Comparison of ENCODE assay signal across 27 cellular contexts in the genomic region with DNA sequence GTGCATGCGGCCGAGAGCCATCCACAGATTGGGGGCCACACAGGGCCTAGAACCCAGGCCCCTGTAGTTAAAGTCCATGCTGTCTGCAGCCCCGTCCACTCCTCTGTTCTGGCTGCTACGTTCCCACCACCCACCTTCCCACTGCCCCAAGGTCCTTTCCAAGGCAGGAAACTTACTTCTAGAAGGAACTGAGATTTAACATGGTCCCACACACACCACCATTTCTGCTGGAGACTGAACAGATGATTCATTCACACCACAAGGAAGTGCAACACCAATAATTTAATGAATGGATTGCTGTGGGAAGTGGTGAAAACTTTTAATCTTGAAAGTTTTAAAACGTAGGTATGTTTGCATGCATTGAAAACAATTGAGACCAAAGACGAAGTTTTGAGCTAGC.
"Had no signal": no experiment of that assay in that cellular context is flagged by ENCODE, and none has a peak within 500 bp of the region (broad histone marks: within the 10 kb centered on the region; RNA-seq: fewer than 3 reads in every experiment).

No MANE protein-coding gene starts in this region.

- H3K27ac ChIP-seq: body of pancreas, esophagus squamous epithelium, gastroesophageal sphincter, heart right ventricle, thyroid gland, upper lobe of right lung had no signal

- H3K4me3 Mint-ChIP-seq: activated naive CD4-positive, alpha-beta T cell treated with anti-CD3 and anti-CD28 coated beads for 36 hours; activated naive CD8-positive, alpha-beta T cell treated with anti-CD3 and anti-CD28 coated beads, Interleukin-2, amount 50 U/mL, for 24 hours; activated T-cell treated with anti-CD3 and anti-CD28 coated beads, Interleukin-2, amount 50 U/mL, for 4 hours; endodermal cell; neural crest cell; stimulated activated naive CD8-positive, alpha-beta T cell treated with anti-CD3 and anti-CD28 coated beads, Interleukin-15, Interleukin-2, amounts not matched to agents 100 ng/mL and 50 ng/mL, for 24 hours had no signal

- H3K27me3 Mint-ChIP-seq: activated naive CD8-positive, alpha-beta T cell treated with anti-CD3 and anti-CD28 coated beads, Interleukin-2, amount 50 U/mL, for 24 hours; stimulated activated naive CD8-positive, alpha-beta T cell treated with anti-CD3 and anti-CD28 coated beads, Interleukin-15, Interleukin-2, amounts not matched to agents 100 ng/mL and 50 ng/mL, for 24 hours had no signal

- H3K4me3 ChIP-seq: body of pancreas, cardiac muscle cell, esophagus squamous epithelium, gastroesophageal sphincter, heart right ventricle, mucosa of descending colon, thyroid gland, upper lobe of right lung had no signal

- H3K4me1 ChIP-seq: body of pancreas, upper lobe of right lung had no signal

- H3K36me3 ChIP-seq: cardiac muscle cell, esophagus squamous epithelium, gastroesophageal sphincter, heart right ventricle, thyroid gland, upper lobe of right lung had no signal

- DNase-seq: activated CD4-positive, alpha-beta T cell treated with anti-CD3 and anti-CD28 coated beads for 4 hours; activated CD4-positive, alpha-beta T cell treated with anti-CD3 and anti-CD28 coated beads, Interleukin-2, amount 50 U/mL, for 48 hours; activated CD4-positive, CD25-positive, alpha-beta regulatory T cell; activated CD8-positive, alpha-beta memory T cell treated with anti-CD3 and anti-CD28 coated beads, Interleukin-2, amount 50 U/mL, for 48 hours; activated effector memory CD4-positive, alpha-beta T cell treated with Interleukin-2 at 50 U/mL for 16 hours; activated naive CD4-positive, alpha-beta T cell treated with anti-CD3 and anti-CD28 coated beads for 36 hours; activated naive CD8-positive, alpha-beta T cell treated with anti-CD3 and anti-CD28 coated beads, Interleukin-2, amount 50 U/mL, for 24 hours; activated T-cell treated with anti-CD3 and anti-CD28 coated beads, Interleukin-2, amount 50 U/mL, for 4 hours; body of pancreas; cortex of kidney; endodermal cell; esophagus squamous epithelium; heart right ventricle; islet precursor cell; left colon; mesendoderm; mucosa of descending colon; retina; stimulated activated CD4-positive, alpha-beta T cell treated with anti-CD3 and anti-CD28 coated beads, Interleukin-4, amount 100 ng/mL, for 1 hour; substantia nigra; T-helper 9 cell; thyroid gland; upper lobe of right lung had no signal

- H3K27ac Mint-ChIP-seq: activated naive CD4-positive, alpha-beta T cell treated with anti-CD3 and anti-CD28 coated beads for 36 hours; endodermal cell had no signal

- H3K9me3 ChIP-seq: body of pancreas, esophagus squamous epithelium, gastroesophageal sphincter, heart right ventricle, mucosa of descending colon, thyroid gland, upper lobe of right lung had no signal

- H3K27me3 ChIP-seq: body of pancreas, cardiac muscle cell, esophagus squamous epithelium, gastroesophageal sphincter, heart right ventricle, thyroid gland, upper lobe of right lung had no signal

- ATAC-seq: activated T-cell treated with anti-CD3 and anti-CD28 coated beads, Interleukin-2, amount 50 U/mL, for 4 hours; body of pancreas; gastroesophageal sphincter; heart right ventricle; left colon; upper lobe of right lung had no signal

- H3K9me3 Mint-ChIP-seq: activated naive CD4-positive, alpha-beta T cell treated with anti-CD3 and anti-CD28 coated beads for 36 hours; activated naive CD8-positive, alpha-beta T cell treated with anti-CD3 and anti-CD28 coated beads, Interleukin-2, amount 50 U/mL, for 24 hours; activated T-cell treated with anti-CD3 and anti-CD28 coated beads, Interleukin-2, amount 50 U/mL, for 4 hours; endodermal cell had no signal
